ENCODE assay signal across 24 cellular contexts in the genomic region with DNA sequence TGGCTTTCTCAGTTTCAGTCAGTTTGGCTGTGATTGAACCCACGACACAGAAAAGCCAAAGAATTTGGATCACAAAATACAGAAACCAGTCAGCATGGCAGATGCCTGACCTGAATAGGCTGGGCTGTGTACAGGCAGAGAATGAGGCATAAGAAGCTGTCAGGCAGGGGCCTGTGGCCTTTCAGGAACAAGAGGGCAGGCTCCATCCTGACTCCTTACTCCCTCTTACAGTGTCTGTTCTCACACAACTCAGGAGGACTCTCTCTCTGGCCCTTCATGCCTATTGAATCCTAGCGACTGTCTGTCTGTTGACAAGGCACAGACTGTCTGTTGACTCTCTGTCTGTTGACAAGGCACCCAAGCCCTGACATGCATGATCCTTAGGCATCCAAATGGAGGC.
"Had no signal": no experiment of that assay in that cellular context is flagged by ENCODE, and none has a peak within 500 bp of the region (broad histone marks: within the 10 kb centered on the region; RNA-seq: fewer than 3 reads in every experiment).

No MANE protein-coding gene starts in this region.

- H3K36me3 Mint-ChIP-seq: activated CD8-positive, alpha-beta memory T cell treated with anti-CD3 and anti-CD28 coated beads, Interleukin-2, amount 10 ng/mL, durations not matched to agents 7 days and 5 days; activated naive CD4-positive, alpha-beta T cell treated with anti-CD3 and anti-CD28 coated beads, Interleukin-2, amount 50 U/mL, for 24 hours; stimulated activated naive B cell treated with anti-CD40 and anti-IgM and Interleukin-4, amounts not matched to agents 10 μg/mL and 1 μg/mL and 100 μg/mL, for 72 hours had no signal

- H3K9me3 Mint-ChIP-seq: activated naive CD4-positive, alpha-beta T cell treated with anti-CD3 and anti-CD28 coated beads, Interleukin-2, amount 50 U/mL, for 24 hours; activated naive CD8-positive, alpha-beta T cell treated with anti-CD3 and anti-CD28 coated beads, Interleukin-2, amount 50 U/mL, for 24 hours; activated T-helper 2 cell treated with anti-CD3 and anti-CD28 coated beads, Interferon-gamma antibody, Interleukin-2, Interleukin-4, amounts not matched to agents 10 μg/mL and 5 μg/mL and 100 μg/mL, durations not matched to agents 14 hours and 24 hours and 36 hours; effector memory CD8-positive, alpha-beta T cell; stimulated activated naive B cell treated with anti-CD40 and anti-IgM and Interleukin-4, amounts not matched to agents 10 μg/mL and 1 μg/mL and 100 μg/mL, for 72 hours had no signal

- ATAC-seq: activated CD4-positive, alpha-beta T cell treated with anti-CD3 and anti-CD28 coated beads for 36 hours; activated CD8-positive, alpha-beta memory T cell treated with anti-CD3 and anti-CD28 coated beads, Interleukin-2, amount 10 ng/mL, durations not matched to agents 7 days and 5 days; activated CD8-positive, alpha-beta T cell treated with anti-CD3 and anti-CD28 coated beads, Interleukin-2, amount 10 ng/mL, durations not matched to agents 7 days and 5 days; effector memory CD8-positive, alpha-beta T cell; gastrocnemius medialis; left colon; naive thymus-derived CD4-positive, alpha-beta T cell; upper lobe of right lung had no signal

- H3K27ac Mint-ChIP-seq: activated CD4-positive, alpha-beta T cell treated with anti-CD3 and anti-CD28 coated beads for 36 hours; activated CD8-positive, alpha-beta memory T cell treated with anti-CD3 and anti-CD28 coated beads, Interleukin-2, amount 10 ng/mL, durations not matched to agents 7 days and 5 days; activated CD8-positive, alpha-beta T cell treated with anti-CD3 and anti-CD28 coated beads, Interleukin-2, amount 10 ng/mL, durations not matched to agents 7 days and 5 days; activated naive CD4-positive, alpha-beta T cell treated with anti-CD3 and anti-CD28 coated beads, Interleukin-2, amount 50 U/mL, for 24 hours; activated naive CD8-positive, alpha-beta T cell treated with anti-CD3 and anti-CD28 coated beads, Interleukin-2, amount 50 U/mL, for 24 hours; activated T-helper 2 cell treated with anti-CD3 and anti-CD28 coated beads, Interferon-gamma antibody, Interleukin-2, Interleukin-4, amounts not matched to agents 10 μg/mL and 5 μg/mL and 100 μg/mL, durations not matched to agents 14 hours and 24 hours and 36 hours; effector memory CD8-positive, alpha-beta T cell; naive thymus-derived CD4-positive, alpha-beta T cell; stimulated activated naive B cell treated with anti-CD40 and anti-IgM and Interleukin-4, amounts not matched to agents 10 μg/mL and 1 μg/mL and 100 μg/mL, for 72 hours had no signal

- H3K4me3 Mint-ChIP-seq: activated CD4-positive, alpha-beta T cell treated with anti-CD3 and anti-CD28 coated beads for 36 hours; activated CD8-positive, alpha-beta memory T cell treated with anti-CD3 and anti-CD28 coated beads, Interleukin-2, amount 10 ng/mL, durations not matched to agents 7 days and 5 days; activated CD8-positive, alpha-beta T cell treated with anti-CD3 and anti-CD28 coated beads, Interleukin-2, amount 10 ng/mL, durations not matched to agents 7 days and 5 days; activated naive CD4-positive, alpha-beta T cell treated with anti-CD3 and anti-CD28 coated beads, Interleukin-2, amount 50 U/mL, for 24 hours; activated naive CD8-positive, alpha-beta T cell treated with anti-CD3 and anti-CD28 coated beads, Interleukin-2, amount 50 U/mL, for 24 hours; effector memory CD8-positive, alpha-beta T cell; naive thymus-derived CD4-positive, alpha-beta T cell; stimulated activated naive B cell treated with anti-CD40 and anti-IgM and Interleukin-4, amounts not matched to agents 10 μg/mL and 1 μg/mL and 100 μg/mL, for 72 hours had no signal

- H3K4me1 Mint-ChIP-seq: activated CD4-positive, alpha-beta T cell treated with anti-CD3 and anti-CD28 coated beads for 36 hours; activated CD8-positive, alpha-beta memory T cell treated with anti-CD3 and anti-CD28 coated beads, Interleukin-2, amount 10 ng/mL, durations not matched to agents 7 days and 5 days; activated naive CD4-positive, alpha-beta T cell treated with anti-CD3 and anti-CD28 coated beads, Interleukin-2, amount 50 U/mL, for 24 hours; activated naive CD8-positive, alpha-beta T cell treated with anti-CD3 and anti-CD28 coated beads, Interleukin-2, amount 50 U/mL, for 24 hours; naive thymus-derived CD4-positive, alpha-beta T cell; stimulated activated naive B cell treated with anti-CD40 and anti-IgM and Interleukin-4, amounts not matched to agents 10 μg/mL and 1 μg/mL and 100 μg/mL, for 72 hours had no signal

- DNase-seq: activated CD4-positive, alpha-beta T cell treated with anti-CD3 and anti-CD28 coated beads for 36 hours; activated CD4-positive, CD25-positive, alpha-beta regulatory T cell; activated CD8-positive, alpha-beta memory T cell treated with anti-CD3 and anti-CD28 coated beads, Interleukin-2, amount 10 ng/mL, durations not matched to agents 7 days and 5 days; activated CD8-positive, alpha-beta T cell treated with anti-CD3 and anti-CD28 coated beads, Interleukin-2, amount 10 ng/mL, durations not matched to agents 7 days and 5 days; activated naive CD8-positive, alpha-beta T cell treated with anti-CD3 and anti-CD28 coated beads, Interleukin-2, amount 50 U/mL, for 24 hours; activated T-cell treated with anti-CD3 and anti-CD28 coated beads, Interleukin-2, amount 50 U/mL, for 48 hours; amygdala; effector memory CD8-positive, alpha-beta T cell; erythroblast; gastrocnemius medialis; glutamatergic neuron; kidney; left colon; mammary epithelial cell; midbrain; naive thymus-derived CD4-positive, alpha-beta T cell; stimulated activated CD4-positive, alpha-beta T cell treated with anti-CD3 and anti-CD28 coated beads, Interleukin-15, amount 100 ng/mL, for 24 hours; stimulated activated CD4-positive, alpha-beta T cell treated with anti-CD3 and anti-CD28 coated beads, Interleukin-2, amount 100 ng/mL, for 24 hours; stimulated activated naive B cell treated with anti-CD40 and anti-IgM and Interleukin-4, amounts not matched to agents 10 μg/mL and 1 μg/mL and 100 μg/mL, for 72 hours; stomach; thyroid gland; upper lobe of right lung had no signal

- H3K27me3 Mint-ChIP-seq: activated naive CD4-positive, alpha-beta T cell treated with anti-CD3 and anti-CD28 coated beads, Interleukin-2, amount 50 U/mL, for 24 hours had no signal
